Comparison of ENCODE assay signal across 9 cellular contexts in genomic region chr5:55694152-55694830, GRCh38. TPM values are rescaled to one million over a fixed set of nuclear protein-coding genes. Genes with fewer than 3 reads are reported as not detected.
DNase-seq lines count a peak whose midpoint lies in the region; TF ChIP-seq lines count a peak whose summit lies in the region.
"Had no signal": no experiment of that assay in that cellular context is flagged by ENCODE, and none has a peak within 500 bp of the region (broad histone marks: within the 10 kb centered on the region; RNA-seq: fewer than 3 reads in every experiment).

No MANE protein-coding gene starts in this region.

- H3K4me1 Mint-ChIP-seq in neural progenitor cell: peaks cover 2% of the 10 kb centered on the region

- intact Hi-C loops in breast epithelium (cut with DNase I; ENCODE audit: low total_unique reads): loop anchor here (10.0 kb wide), 1 partner anchor 519 kb away; the partner anchor contains the start of gene CDC20B
- intact Hi-C loops in vagina (cut with DNase I): loop anchor here (5.0 to 10.0 kb wide), 2 partner anchors 287 to 349 kb away; no protein-coding TSS in a partner anchor

- DNase-seq in NCI-H510A treated with DMSO at 0.1 percent for 48 hours (lab: John Stamatoyannopoulos, UW): peak; percentile 25
- no peak for DNase-seq in NCI-H510A (lab: John Stamatoyannopoulos, UW)
- peak; percentile 29 for DNase-seq in NCI-H1694 treated with DMSO at 0.1 percent for 48 hours (lab: John Stamatoyannopoulos, UW)
- DNase-seq in breast epithelium (ENCODE audit: low spot score in 2 of 2): no peak
- peak; percentile 42 for DNase-seq in neural progenitor cell (ENCODE audit: low spot score)
- DNase-seq in NK-92 (lab: John Stamatoyannopoulos, UW; ENCODE audit: unreplicated experiment): no peak
- DNase-seq in ureter (ENCODE audit: low spot score): no peak
- DNase-seq in vagina (ENCODE audit: extremely low spot score in 2 of 2): no peak

- H3K9me3 ChIP-seq in breast epithelium (no peaks in the 10 kb centered on the region), neural progenitor cell (ENCODE audit: low read depth) (peaks cover 6% of the 10 kb centered on the region), vagina (no peaks in the 10 kb centered on the region)

- H4K20me1 ChIP-seq in neural progenitor cell (ENCODE audit: low read depth): peaks cover 6% of the 10 kb centered on the region

- peaks cover 0 to 5% of the 10 kb centered on the region in 2 donors for H3K4me1 ChIP-seq in breast epithelium
- H3K4me1 ChIP-seq in neural progenitor cell: peaks cover 6% of the 10 kb centered on the region
- H3K4me1 ChIP-seq in vagina: peaks cover 16% of the 10 kb centered on the region

- no peak for TF ChIP-seq POLR2A in breast epithelium (IDR thresholded peaks at IDR 0.05)
- no peak for TF ChIP-seq POLR2A in vagina (IDR thresholded peaks at IDR 0.05)

- no peak overlapping the region for H2AFZ ChIP-seq in neural progenitor cell (replicated peaks)

- no peaks in the 10 kb centered on the region for H3K36me3 ChIP-seq in breast epithelium
- peaks cover 11% of the 10 kb centered on the region for H3K36me3 ChIP-seq in neural progenitor cell
- no peaks in the 10 kb centered on the region for H3K36me3 ChIP-seq in vagina

- peaks cover 6% of the 10 kb centered on the region for H3F3A ChIP-seq in neural progenitor cell (ENCODE audit: low read depth)

- H3K27me3 Mint-ChIP-seq in neural progenitor cell (ENCODE audit: insufficient read depth, low read depth): no peaks in the 10 kb centered on the region

- no peak overlapping the region for H3K4me3 Mint-ChIP-seq in neural progenitor cell

- no peaks in the 10 kb centered on the region for H3K27me3 ChIP-seq in breast epithelium
- H3K27me3 ChIP-seq in neural progenitor cell: no peaks in the 10 kb centered on the region
- no peaks in the 10 kb centered on the region for H3K27me3 ChIP-seq in vagina

- H3K9ac ChIP-seq in neural progenitor cell: no peak overlapping the region

- no peak overlapping the region for H3K27ac Mint-ChIP-seq in neural progenitor cell

- H3K79me2 ChIP-seq in neural progenitor cell (ENCODE audit: low read depth): no peaks in the 10 kb centered on the region

- no peak overlapping the region for H3K4me3 ChIP-seq in breast epithelium
- H3K4me3 ChIP-seq in neural progenitor cell: no peak overlapping the region
- no peak overlapping the region for H3K4me3 ChIP-seq in vagina

- TF ChIP-seq CTCF in breast epithelium (IDR thresholded peaks at IDR 0.05) (peak in 2 of 3 donors; percentile 31 to 34), neural progenitor cell (IDR thresholded peaks at IDR 0.05) (peak; percentile 63), vagina (IDR thresholded peaks at IDR 0.05) (peak in 1 of 3 experiments; percentile 25)

- no peak overlapping the region for H3K4me2 ChIP-seq in neural progenitor cell

- peaks cover 9% of the 10 kb centered on the region for H3K9me3 Mint-ChIP-seq in neural progenitor cell

- H3K27ac ChIP-seq in breast epithelium (no peak overlapping the region), neural progenitor cell (no peak overlapping the region), vagina (no peak overlapping the region)

- H3K36me3 Mint-ChIP-seq in neural progenitor cell: peaks cover 16% of the 10 kb centered on the region

RNA-seq across cellular contexts. Expression of gene SLC38A9, which starts 17.8 kb away (rescaled TPM):
- total RNA-seq in breast epithelium (10 to 100 TPM; 25.2 to 35.1 (median 28.6) TPM), neural progenitor cell (ENCODE audit: low replicate concordance) (41.6 and 57.7 TPM in 2 replicates), ureter (29.1 TPM), vagina (23.3 TPM)

RNA-seq across cellular contexts. Expression of gene DDX4, which starts 43.6 kb away (rescaled TPM):
- not detected for total RNA-seq in breast epithelium
- total RNA-seq in neural progenitor cell (ENCODE audit: low replicate concordance): 0.09 TPM in 1 of 2 replicates, not detected in the other
- not detected for total RNA-seq in ureter
- total RNA-seq in vagina: not detected
- total RNA-seq: pulmonary artery endothelial cell had no signal

Comparison
In these comparisons a context has a peak if more than half of its experiments do, and no peak if none do; other contexts are left out.
1. DNase-seq: peak in NCI-H510A treated with DMSO at 0.1 percent for 48 hours (single experiment), NCI-H1694 treated with DMSO at 0.1 percent for 48 hours (single experiment) and neural progenitor cell (single experiment); none in NCI-H510A (single experiment), breast epithelium (0 of 2), NK-92 (single experiment), ureter (single experiment) and vagina (0 of 2).